ENCODE assay signal across 14 cellular contexts in genomic region chr7:29480456-29480855, GRCh38.
DNase-seq lines count a peak whose midpoint lies in the region; ATAC-seq and TF ChIP-seq lines count a peak whose summit lies in the region.
"Had no signal": no experiment of that assay in that cellular context is flagged by ENCODE, and none has a peak within 500 bp of the region (broad histone marks: within the 10 kb centered on the region; RNA-seq: fewer than 3 reads in every experiment).

No MANE protein-coding gene starts in this region.

- no peaks in the 10 kb centered on the region for H3K36me3 Mint-ChIP-seq in MCF 10A (ENCODE audit: insufficient read depth, unreplicated experiment)
- H3K36me3 Mint-ChIP-seq in neural progenitor cell: no peaks in the 10 kb centered on the region
- H3K36me3 Mint-ChIP-seq: activated CD8-positive, alpha-beta memory T cell treated with anti-CD3 and anti-CD28 coated beads, Interleukin-2, amount 10 ng/mL, durations not matched to agents 7 days and 5 days had no signal

- no peak overlapping the region for H2AFZ ChIP-seq in neural progenitor cell (replicated peaks)
- no peak overlapping the region for H2AFZ ChIP-seq in GM23248

- H3K4me2 ChIP-seq in neural progenitor cell: peak overlapping the region; percentile 43
- H3K4me2 ChIP-seq in GM23248 (ENCODE audit: unreplicated experiment): no peak overlapping the region

- TF ChIP-seq POLR2A in breast epithelium (IDR thresholded peaks at IDR 0.05) (no peak), heart left ventricle (IDR thresholded peaks at IDR 0.05) (peak in 1 of 2 donors; percentile 36), vagina (IDR thresholded peaks at IDR 0.05) (no peak)

- H3K9me3 ChIP-seq in breast epithelium (no peaks in the 10 kb centered on the region), heart left ventricle (no peaks in the 10 kb centered on the region), neural progenitor cell (ENCODE audit: low read depth) (no peaks in the 10 kb centered on the region), vagina (no peaks in the 10 kb centered on the region), GM23248 (ENCODE audit: low read depth) (no peaks in the 10 kb centered on the region)

- H3K9me3 Mint-ChIP-seq in MCF 10A (ENCODE audit: unreplicated experiment): no peaks in the 10 kb centered on the region
- no peaks in the 10 kb centered on the region for H3K9me3 Mint-ChIP-seq in neural progenitor cell

- H3K27ac Mint-ChIP-seq in MCF 10A (ENCODE audit: low read depth, unreplicated experiment): peak overlapping the region; percentile 23
- H3K27ac Mint-ChIP-seq in neural progenitor cell: no peak overlapping the region
- H3K27ac Mint-ChIP-seq: activated CD8-positive, alpha-beta memory T cell treated with anti-CD3 and anti-CD28 coated beads, Interleukin-2, amount 10 ng/mL, durations not matched to agents 7 days and 5 days had no signal

- no peak overlapping the region for H3K9ac ChIP-seq in neural progenitor cell
- no peak overlapping the region for H3K9ac ChIP-seq in GM23248

- H3K27me3 ChIP-seq in breast epithelium: no peaks in the 10 kb centered on the region
- no peaks in the 10 kb centered on the region for H3K27me3 ChIP-seq in heart left ventricle
- no peaks in the 10 kb centered on the region for H3K27me3 ChIP-seq in neural progenitor cell
- no peaks in the 10 kb centered on the region for H3K27me3 ChIP-seq in vagina
- no peaks in the 10 kb centered on the region; the same call in 1 of the 2 replicates for H3K27me3 ChIP-seq in GM23248 (replicated peaks; ENCODE audit: insufficient read depth)

- H3K4me3 Mint-ChIP-seq in MCF 10A (ENCODE audit: unreplicated experiment): no peak overlapping the region
- no peak overlapping the region for H3K4me3 Mint-ChIP-seq in neural progenitor cell
- H3K4me3 Mint-ChIP-seq: activated CD8-positive, alpha-beta memory T cell treated with anti-CD3 and anti-CD28 coated beads, Interleukin-2, amount 10 ng/mL, durations not matched to agents 7 days and 5 days had no signal

- H3K4me3 ChIP-seq in breast epithelium (no peak overlapping the region), heart left ventricle (peak overlapping the region in 8 of 12 donors; percentile 11 to 47 (median 28)), neural progenitor cell (no peak overlapping the region), vagina (peak overlapping the region in 1 of 2 donors; percentile 14), GM23248 (no peak overlapping the region)

- H4K20me1 ChIP-seq in neural progenitor cell (ENCODE audit: low read depth): no peaks in the 10 kb centered on the region
- H4K20me1 ChIP-seq in GM23248 (ENCODE audit: insufficient read depth): no peaks in the 10 kb centered on the region

- DNase-seq in MCF 10A (ENCODE audit: unreplicated experiment) (no peak), breast epithelium (ENCODE audit: low spot score in 2 of 2) (no peak), heart left ventricle (peak in 2 of 5 donors; percentile 33 to 40), neural progenitor cell (ENCODE audit: low spot score) (no peak), vagina (ENCODE audit: extremely low spot score in 2 of 2) (no peak), GM23248 (no peak)
- DNase-seq: activated CD8-positive, alpha-beta memory T cell treated with anti-CD3 and anti-CD28 coated beads, Interleukin-2, amount 10 ng/mL, durations not matched to agents 7 days and 5 days; EL; NCI-H1105 treated with DMSO at 0.1 percent for 48 hours; stimulated activated CD4-positive, alpha-beta T cell treated with anti-CD3 and anti-CD28 coated beads, Interleukin-2, amount 100 ng/mL, for 48 hours had no signal

- in situ Hi-C loops in GM23248 (cut with MboI): no loop called here

- no TSS peak for BruUV-seq in MCF 10A (replicated peaks; lab: Mats Ljungman, UMichigan)

- H3F3A ChIP-seq in neural progenitor cell (ENCODE audit: low read depth) (peaks cover 8% of the 10 kb centered on the region), GM23248 (ENCODE audit: insufficient read depth) (no peaks in the 10 kb centered on the region)

- H3K36me3 ChIP-seq in breast epithelium (no peaks in the 10 kb centered on the region), heart left ventricle (no peaks in the 10 kb centered on the region), neural progenitor cell (no peaks in the 10 kb centered on the region), vagina (no peaks in the 10 kb centered on the region), GM23248 (ENCODE audit: low read depth) (no peaks in the 10 kb centered on the region)

- intact Hi-C loops in MCF 10A (cut with micrococcal nuclease) (no loop called here), breast epithelium (cut with DNase I; ENCODE audit: low total_unique reads) (loop anchor here (5.0 kb wide), 1 partner anchor 1577 kb away; no protein-coding TSS in a partner anchor), heart left ventricle (cut with DNase I) (no loop called here), vagina (cut with DNase I) (no loop called here)

- POLR2A ChIA-PET in MCF 10A (lab: Yijun Ruan, JAX): interaction anchor here (1.7 kb wide), 1 partner anchor 11 kb away, joined by 5 read pairs; no protein-coding TSS in a partner anchor

- ATAC-seq in heart left ventricle (peak; percentile 72 to 81 (median 78)), HG03280 (IDR thresholded peaks at IDR 0.05; ENCODE audit: unreplicated experiment) (no peak), GM21737 (IDR thresholded peaks at IDR 0.05; ENCODE audit: unreplicated experiment) (no peak)
- ATAC-seq: activated CD8-positive, alpha-beta memory T cell treated with anti-CD3 and anti-CD28 coated beads, Interleukin-2, amount 10 ng/mL, durations not matched to agents 7 days and 5 days; Panc1 had no signal

- H3K4me1 Mint-ChIP-seq in MCF 10A (ENCODE audit: insufficient read depth, unreplicated experiment) (no peaks in the 10 kb centered on the region), neural progenitor cell (peaks cover 56% of the 10 kb centered on the region)
- H3K4me1 Mint-ChIP-seq: activated CD8-positive, alpha-beta memory T cell treated with anti-CD3 and anti-CD28 coated beads, Interleukin-2, amount 10 ng/mL, durations not matched to agents 7 days and 5 days had no signal

- no peaks in the 10 kb centered on the region for H3K9me2 ChIP-seq in GM23248 (ENCODE audit: insufficient read depth)

- CTCF ChIA-PET in MCF 10A (lab: Yijun Ruan, JAX): interaction anchor here (1.1 kb wide), 1 partner anchor 10 kb away, joined by 4 read pairs; no protein-coding TSS in a partner anchor

- H3K27ac ChIP-seq in breast epithelium (peak overlapping the region in 1 of 2 donors; percentile 10), heart left ventricle (peak overlapping the region; percentile 45 to 88 (median 69)), neural progenitor cell (no peak overlapping the region), vagina (peak overlapping the region; percentile 30), GM23248 (no peak overlapping the region)
- H3K27ac ChIP-seq: HL-60 had no signal

- H3K4me1 ChIP-seq in breast epithelium (no peaks in the 10 kb centered on the region), heart left ventricle (peaks cover 0 to 56% (median 23%) of the 10 kb centered on the region in 12 donors), neural progenitor cell (peaks cover 29% of the 10 kb centered on the region), vagina (peaks cover 8% of the 10 kb centered on the region), GM23248 (ENCODE audit: insufficient read depth) (no peaks in the 10 kb centered on the region)

- 43 to 58% (median 47%) methylated on average over 5 of the region's 5 CpGs for WGBS in heart left ventricle, 4 donors
- WGBS in GM23248 (ENCODE audit: low coverage in 1 of 2, low lambda C conversion rate in 2 of 2, missing lambda C conversion rate in 2 of 2), 2 experiments: 87 to 90% methylated on average over 5 of the region's 5 CpGs

- TF ChIP-seq CTCF in MCF 10A (IDR thresholded peaks at IDR 0.05; ENCODE audit: unreplicated experiment) (no peak), breast epithelium (IDR thresholded peaks at IDR 0.05) (no peak), heart left ventricle (IDR thresholded peaks at IDR 0.05) (no peak), neural progenitor cell (IDR thresholded peaks at IDR 0.05) (no peak), vagina (IDR thresholded peaks at IDR 0.05) (no peak)

- H3K79me2 ChIP-seq in neural progenitor cell (ENCODE audit: low read depth) (no peaks in the 10 kb centered on the region), GM23248 (ENCODE audit: insufficient read depth) (no peaks in the 10 kb centered on the region)

- H3K27me3 Mint-ChIP-seq in MCF 10A (ENCODE audit: insufficient read depth, unreplicated experiment): no peaks in the 10 kb centered on the region
- H3K27me3 Mint-ChIP-seq in neural progenitor cell (ENCODE audit: insufficient read depth, low read depth): peaks cover 5% of the 10 kb centered on the region
- H3K27me3 Mint-ChIP-seq: activated CD8-positive, alpha-beta memory T cell treated with anti-CD3 and anti-CD28 coated beads, Interleukin-2, amount 10 ng/mL, durations not matched to agents 7 days and 5 days had no signal

Comparison
In these comparisons a context has a peak if more than half of its experiments do, and no peak if none do; other contexts are left out.
1. H3K27ac ChIP-seq: peak in heart left ventricle (12 of 12) and vagina (single experiment); none in neural progenitor cell (single experiment) and GM23248 (single experiment).
2. H3K4me3 ChIP-seq: peak in heart left ventricle (8 of 12); none in breast epithelium (0 of 3), neural progenitor cell (single experiment) and GM23248 (single experiment).
3. ATAC-seq: peak in heart left ventricle (4 of 4); none in HG03280 (single experiment) and GM21737 (single experiment).